12 cellular contexts compared by ENCODE assay signal in genomic region chr9:119369670-119370366, GRCh38. TPM values are rescaled to one million over a fixed set of nuclear protein-coding genes. Genes with fewer than 3 reads are reported as not detected.
A peak's percentile ranks its signal among the peaks of the same experiment; 100 is the strongest.
DNase-seq lines count a peak whose midpoint lies in the region; ATAC-seq and TF ChIP-seq lines count a peak whose summit lies in the region.
"Had no signal": no experiment of that assay in that cellular context is flagged by ENCODE, and none has a peak within 500 bp of the region (broad histone marks: within the 10 kb centered on the region; RNA-seq: fewer than 3 reads in every experiment).

No MANE protein-coding gene starts in this region.

- H3K4me1 Mint-ChIP-seq in MCF 10A (ENCODE audit: insufficient read depth, unreplicated experiment), result no peaks in the 10 kb centered on the region
- no peaks in the 10 kb centered on the region for H3K4me1 Mint-ChIP-seq in activated CD4-positive, alpha-beta memory T cell treated with anti-CD3 and anti-CD28 coated beads, Interleukin-2, amount 10 ng/mL, durations not matched to agents 7 days and 5 days

- H3K27ac ChIP-seq in breast epithelium (no peak overlapping the region), mammary epithelial cell (ENCODE audit: insufficient read depth, low read depth, low read length) (no peak overlapping the region), lower lobe of right lung (no peak overlapping the region), tibial artery (no peak overlapping the region), PC-3 (ENCODE audit: low read length) (no peak overlapping the region)
- H3K27ac ChIP-seq: KMS-11, left lung had no signal

- H3F3A ChIP-seq in PC-3 (ENCODE audit: low read length, unreplicated experiment), result no peaks in the 10 kb centered on the region

- CTCF ChIA-PET in MCF 10A (lab: Yijun Ruan, JAX), result interaction anchor here (0.8 kb wide), 1 partner anchor 1162 kb away, joined by 3 read pairs; no protein-coding TSS in a partner anchor
- CTCF ChIA-PET in mammary epithelial cell (lab: Charles Lee; ENCODE audit: low non-redundant PET), result interaction anchor here (0.6 kb wide), 1 partner anchor 352 kb away, joined by 3 read pairs; no protein-coding TSS in a partner anchor
- CTCF ChIA-PET in PC-3 (lab: Charles Lee), result no interaction called here
- CTCF ChIA-PET in activated CD4-positive, alpha-beta memory T cell treated with anti-CD3 and anti-CD28 coated beads, Interleukin-2, amount 10 ng/mL, durations not matched to agents 7 days and 5 days (lab: Charles Lee), result no interaction called here

- intact Hi-C loops in breast epithelium (cut with DNase I; ENCODE audit: low total_unique reads) (no loop called here), MCF 10A (cut with micrococcal nuclease) (no loop called here), mammary epithelial cell (cut with micrococcal nuclease) (loop anchor here (2.0 to 10.0 kb wide), 5 partner anchors 368 to 1728 kb away; no protein-coding TSS in a partner anchor), lower lobe of right lung (cut with DNase I) (no loop called here), tibial artery (cut with DNase I; ENCODE audit: low total_unique reads) (no loop called here), PC-3 (cut with micrococcal nuclease) (no loop called here)

- dilution Hi-C loops in mammary epithelial cell (cut with HindIII; ENCODE audit: low sequenced_read_pairs), result loop anchor here (5.0 kb wide), 1 partner anchor 47 kb away; no protein-coding TSS in a partner anchor

- peak overlapping the region; percentile 28 to 78 (median 67) for H3K4me3 ChIP-seq in breast epithelium
- H3K4me3 ChIP-seq in mammary epithelial cell (replicated peaks in 1 of 3; ENCODE audit: insufficient read depth in 1 of 3, low read depth in 2 of 3, low read length in 3 of 3), result peak overlapping the region; percentile 60 to 63 (median 60)
- H3K4me3 ChIP-seq in lower lobe of right lung, result peak overlapping the region; percentile 34
- peak overlapping the region; percentile 29 to 47 for H3K4me3 ChIP-seq in tibial artery
- no peak overlapping the region for H3K4me3 ChIP-seq in PC-3 (ENCODE audit: low read length)

- BruUV-seq in MCF 10A (replicated peaks; lab: Mats Ljungman, UMichigan) (no TSS peak), mammary epithelial cell (replicated peaks; lab: Mats Ljungman, UMichigan) (no TSS peak), PC-3 (replicated peaks; lab: Mats Ljungman, UMichigan) (no TSS peak)

- H3K27ac Mint-ChIP-seq in MCF 10A (ENCODE audit: low read depth, unreplicated experiment), result no peak overlapping the region
- H3K27ac Mint-ChIP-seq in activated CD4-positive, alpha-beta memory T cell treated with anti-CD3 and anti-CD28 coated beads, Interleukin-2, amount 10 ng/mL, durations not matched to agents 7 days and 5 days, result no peak overlapping the region
- H3K27ac Mint-ChIP-seq: stimulated activated naive CD8-positive, alpha-beta T cell treated with anti-CD3 and anti-CD28 coated beads, Interleukin-15, Interleukin-2, amounts not matched to agents 100 ng/mL and 50 ng/mL, for 24 hours had no signal

- 74% methylated on average over 3 of the region's 34 CpGs for WGBS in mammary epithelial cell (ENCODE audit: low coverage, missing lambda C conversion rate)

- ATAC-seq in lower lobe of right lung (no peak), PC-3 (no peak)

- H3K36me3 Mint-ChIP-seq in MCF 10A (ENCODE audit: insufficient read depth, unreplicated experiment), result peaks cover 5% of the 10 kb centered on the region
- peaks cover 3% of the 10 kb centered on the region for H3K36me3 Mint-ChIP-seq in activated CD4-positive, alpha-beta memory T cell treated with anti-CD3 and anti-CD28 coated beads, Interleukin-2, amount 10 ng/mL, durations not matched to agents 7 days and 5 days (ENCODE audit: low read depth)

- H3K27me3 Mint-ChIP-seq in MCF 10A (ENCODE audit: insufficient read depth, unreplicated experiment), result peaks cover 16% of the 10 kb centered on the region
- peaks cover 21% of the 10 kb centered on the region for H3K27me3 Mint-ChIP-seq in activated CD4-positive, alpha-beta memory T cell treated with anti-CD3 and anti-CD28 coated beads, Interleukin-2, amount 10 ng/mL, durations not matched to agents 7 days and 5 days

- H3K9ac ChIP-seq in mammary epithelial cell (ENCODE audit: insufficient read depth, low read length), result no peak overlapping the region
- no peak overlapping the region for H3K9ac ChIP-seq in PC-3 (ENCODE audit: low read length)
- H3K9ac ChIP-seq: KMS-11 had no signal

- no peak for TF ChIP-seq POLR2A in breast epithelium (IDR thresholded peaks at IDR 0.05)

- H3K4me3 Mint-ChIP-seq in MCF 10A (ENCODE audit: unreplicated experiment), result no peak overlapping the region
- no peak overlapping the region for H3K4me3 Mint-ChIP-seq in activated CD4-positive, alpha-beta memory T cell treated with anti-CD3 and anti-CD28 coated beads, Interleukin-2, amount 10 ng/mL, durations not matched to agents 7 days and 5 days
- H3K4me3 Mint-ChIP-seq: stimulated activated naive CD8-positive, alpha-beta T cell treated with anti-CD3 and anti-CD28 coated beads, Interleukin-15, Interleukin-2, amounts not matched to agents 100 ng/mL and 50 ng/mL, for 24 hours had no signal

- H4K20me1 ChIP-seq in mammary epithelial cell (ENCODE audit: insufficient read depth, low read length) (no peaks in the 10 kb centered on the region), PC-3 (ENCODE audit: low read length) (no peaks in the 10 kb centered on the region)

- H3K4me2 ChIP-seq in mammary epithelial cell (ENCODE audit: insufficient read depth, low read depth, low read length) (peak overlapping the region; percentile 96), PC-3 (ENCODE audit: low read length) (no peak overlapping the region)
- H3K4me2 ChIP-seq: KMS-11 had no signal

- no peak for TF ChIP-seq CTCF in breast epithelium (IDR thresholded peaks at IDR 0.05)
- TF ChIP-seq CTCF in MCF 10A (IDR thresholded peaks at IDR 0.05; ENCODE audit: unreplicated experiment), result no peak
- no peak for TF ChIP-seq CTCF in mammary epithelial cell (conservative IDR thresholded peaks at IDR 0.05 in 1 of 2, IDR thresholded peaks at IDR 0.05 in 1 of 2; ENCODE audit: extremely low read depth in 1 of 2, insufficient read depth in 1 of 2, low read depth in 1 of 2, low read length in 2 of 2)
- no peak for TF ChIP-seq CTCF in lower lobe of right lung (IDR thresholded peaks at IDR 0.05)
- TF ChIP-seq CTCF in tibial artery (IDR thresholded peaks at IDR 0.05), result no peak
- TF ChIP-seq CTCF in PC-3 (conservative IDR thresholded peaks at IDR 0.05; ENCODE audit: low read depth, low read length), result no peak

- POLR2A ChIA-PET in MCF 10A (lab: Yijun Ruan, JAX) (no interaction called here), PC-3 (lab: Charles Lee; ENCODE audit: unreplicated experiment) (no interaction called here)
- POLR2A ChIA-PET in activated CD4-positive, alpha-beta memory T cell treated with anti-CD3 and anti-CD28 coated beads, Interleukin-2, amount 10 ng/mL, durations not matched to agents 7 days and 5 days (lab: Charles Lee), result no interaction called here

- H3K9me2 ChIP-seq in PC-3 (replicated peaks; ENCODE audit: low read length), result no peaks in the 10 kb centered on the region

- no peaks in the 10 kb centered on the region for H3K36me3 ChIP-seq in breast epithelium
- no peaks in the 10 kb centered on the region for H3K36me3 ChIP-seq in mammary epithelial cell (ENCODE audit: insufficient read depth, low read length)
- H3K36me3 ChIP-seq in lower lobe of right lung, result no peaks in the 10 kb centered on the region
- no peaks in the 10 kb centered on the region for H3K36me3 ChIP-seq in tibial artery
- H3K36me3 ChIP-seq in PC-3 (ENCODE audit: low read depth, low read length), result no peaks in the 10 kb centered on the region
- H3K36me3 ChIP-seq: left lung had no signal

- peaks cover under 1% of the 10 kb centered on the region for H3K9me3 Mint-ChIP-seq in MCF 10A (ENCODE audit: unreplicated experiment)
- peaks cover 5% of the 10 kb centered on the region for H3K9me3 Mint-ChIP-seq in activated CD4-positive, alpha-beta memory T cell treated with anti-CD3 and anti-CD28 coated beads, Interleukin-2, amount 10 ng/mL, durations not matched to agents 7 days and 5 days

- H3K27me3 ChIP-seq in breast epithelium, result peaks cover 5 to 10% of the 10 kb centered on the region in 2 donors
- H3K27me3 ChIP-seq in mammary epithelial cell (ENCODE audit: insufficient read depth, low read length), result peaks cover 9% of the 10 kb centered on the region
- peaks cover 43% of the 10 kb centered on the region for H3K27me3 ChIP-seq in lower lobe of right lung (ENCODE audit: low read depth)
- peaks cover 5 to 44% of the 10 kb centered on the region in 2 donors for H3K27me3 ChIP-seq in tibial artery
- no peaks in the 10 kb centered on the region for H3K27me3 ChIP-seq in PC-3 (ENCODE audit: low read length)

- no peaks in the 10 kb centered on the region for H3K79me2 ChIP-seq in mammary epithelial cell (ENCODE audit: insufficient read depth, low read length)
- H3K79me2 ChIP-seq in PC-3 (ENCODE audit: low read length), result no peaks in the 10 kb centered on the region

- H2AFZ ChIP-seq in mammary epithelial cell (ENCODE audit: low read depth, low read length), result peak overlapping the region; percentile 91
- no peak overlapping the region for H2AFZ ChIP-seq in PC-3 (ENCODE audit: low read length)

- in situ Hi-C loops in mammary epithelial cell (cut with MboI; ENCODE audit: low sequenced_read_pairs in 2 of 2), result loop anchor here (10.0 kb wide), 3 partner anchors 775 to 985 kb away; no protein-coding TSS in a partner anchor

- no peak for DNase-seq in breast epithelium (ENCODE audit: low spot score in 2 of 2)
- no peak for DNase-seq in MCF 10A (ENCODE audit: unreplicated experiment)
- DNase-seq in mammary epithelial cell, result no peak
- DNase-seq in lower lobe of right lung, result no peak
- no peak for DNase-seq in tibial artery
- no peak for DNase-seq in NCI-H187 (lab: John Stamatoyannopoulos, UW)
- DNase-seq in PC-3, result no peak
- no peak for DNase-seq in activated CD4-positive, alpha-beta memory T cell treated with anti-CD3 and anti-CD28 coated beads, Interleukin-2, amount 10 ng/mL, durations not matched to agents 7 days and 5 days
- DNase-seq: activated effector memory CD4-positive, alpha-beta T cell treated with anti-CD3 and anti-CD28 coated beads, Interleukin-2, amount 50 U/mL, for 16 hours had no signal

- H3K9me3 ChIP-seq in breast epithelium, result no peaks in the 10 kb centered on the region
- no peaks in the 10 kb centered on the region for H3K9me3 ChIP-seq in mammary epithelial cell (replicated peaks; ENCODE audit: insufficient read depth, low read length)
- no peaks in the 10 kb centered on the region for H3K9me3 ChIP-seq in lower lobe of right lung
- H3K9me3 ChIP-seq in tibial artery, result peaks cover 0 to 3% (median 0%) of the 10 kb centered on the region in 3 donors
- no peaks in the 10 kb centered on the region for H3K9me3 ChIP-seq in PC-3 (ENCODE audit: low read length)
- H3K9me3 ChIP-seq: left lung had no signal

- H3K4me1 ChIP-seq in breast epithelium (no peaks in the 10 kb centered on the region), mammary epithelial cell (ENCODE audit: insufficient read depth, low read length) (peaks cover 8% of the 10 kb centered on the region), lower lobe of right lung (no peaks in the 10 kb centered on the region), tibial artery (peaks cover 0 to 13% (median 9%) of the 10 kb centered on the region in 4 donors), PC-3 (ENCODE audit: insufficient read depth, low read length) (no peaks in the 10 kb centered on the region)

RNA-seq across cellular contexts. Expression of gene BRINP1, which starts 0.6 kb away (rescaled TPM):
- total RNA-seq in breast epithelium, result 10 to 100 TPM in 1 of 3 donors, 1 to 10 TPM in 1, not detected in 1; 8.8 to 27.5 TPM
- not detected in 2 replicates for total RNA-seq in MCF 10A (2022)
- 10 to 100 TPM in 1 of 2 donors, 1 to 10 TPM in 1; 5.7 to 22.2 TPM for total RNA-seq in mammary epithelial cell
- polyA plus RNA-seq in mammary epithelial cell, result 0.82 TPM
- not detected for polyA minus RNA-seq in mammary epithelial cell
- 1.5 TPM for total RNA-seq in lower lobe of right lung
- total RNA-seq in PC-3 (2014; rRNA removed), result not detected in 2 replicates
- total RNA-seq in activated CD4-positive, alpha-beta memory T cell treated with anti-CD3 and anti-CD28 coated beads, Interleukin-2, amount 10 ng/mL, durations not matched to agents 7 days and 5 days, result not detected

Comparison
In these comparisons a context has a peak if more than half of its experiments do, and no peak if none do; other contexts are left out.
1. CTCF ChIA-PET loops: an anchor here in MCF 10A (0.8 kb wide) and mammary epithelial cell (0.6 kb wide); none called in PC-3 and activated CD4-positive, alpha-beta memory T cell treated with anti-CD3 and anti-CD28 coated beads, Interleukin-2, amount 10 ng/mL, durations not matched to agents 7 days and 5 days.